1 cellular context compared by ENCODE assay signal in genomic region chr3:128076465-128076782, GRCh38.
TF ChIP-seq lines count a peak whose summit lies in the region.

No MANE protein-coding gene starts in this region.

TF ChIP-seq in GM23338, 12 proteins besides CTCF, POLR2A, EP300 and RAD21 (continued from another document):
- TF ChIP-seq ZNF462 (CRISPR knock-in tag; IDR thresholded peaks at IDR 0.05) (no peak), POLR2AphosphoS5 (IDR thresholded peaks at IDR 0.05; ENCODE audit: low read depth) (no peak), ZNF331 (CRISPR knock-in tag; IDR thresholded peaks at IDR 0.05; ENCODE audit: low read depth) (no peak), JUNB (IDR thresholded peaks at IDR 0.05; ENCODE audit: unreplicated experiment) (no peak), EZH2 (IDR thresholded peaks at IDR 0.05; ENCODE audit: low read depth, unreplicated experiment) (no peak), STAT1 (IDR thresholded peaks at IDR 0.05; ENCODE audit: unreplicated experiment) (no peak), ETS1 (IDR thresholded peaks at IDR 0.05) (no peak), EZH2phosphoT487 (IDR thresholded peaks at IDR 0.05; ENCODE audit: unreplicated experiment) (no peak), ZNF114 (CRISPR knock-in tag; IDR thresholded peaks at IDR 0.05) (no peak)
TF ChIP-seq in GM23338: peak in this region for 0.
